Comparison of ENCODE assay signal across 1 cellular context in the genomic region with DNA sequence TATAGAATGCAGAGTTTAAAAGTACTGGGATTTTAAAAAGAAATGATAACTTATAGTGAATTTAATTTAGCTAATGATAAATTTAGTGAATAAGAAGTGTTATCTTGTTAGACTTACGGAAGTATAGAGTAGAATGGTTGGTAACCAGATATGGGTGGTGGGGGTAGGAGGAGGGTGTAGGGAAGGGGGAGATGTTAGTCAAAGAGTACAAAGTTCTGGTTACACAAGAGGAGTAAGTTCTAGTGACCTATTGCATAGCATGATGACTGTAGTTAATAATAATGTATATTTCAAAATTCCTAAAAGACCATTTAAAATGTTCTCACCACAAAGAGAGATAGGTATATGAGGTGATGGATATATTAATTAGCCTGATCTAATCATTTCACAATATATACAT.
A peak's percentile ranks its signal among the peaks of the same experiment; 100 is the strongest.
TF ChIP-seq lines count a peak whose summit lies in the region.

No MANE protein-coding gene starts in this region.

TF ChIP-seq in liver, 16 proteins besides CTCF, POLR2A, EP300 and RAD21 (continued from another document):
- TF ChIP-seq, protein P1, sequence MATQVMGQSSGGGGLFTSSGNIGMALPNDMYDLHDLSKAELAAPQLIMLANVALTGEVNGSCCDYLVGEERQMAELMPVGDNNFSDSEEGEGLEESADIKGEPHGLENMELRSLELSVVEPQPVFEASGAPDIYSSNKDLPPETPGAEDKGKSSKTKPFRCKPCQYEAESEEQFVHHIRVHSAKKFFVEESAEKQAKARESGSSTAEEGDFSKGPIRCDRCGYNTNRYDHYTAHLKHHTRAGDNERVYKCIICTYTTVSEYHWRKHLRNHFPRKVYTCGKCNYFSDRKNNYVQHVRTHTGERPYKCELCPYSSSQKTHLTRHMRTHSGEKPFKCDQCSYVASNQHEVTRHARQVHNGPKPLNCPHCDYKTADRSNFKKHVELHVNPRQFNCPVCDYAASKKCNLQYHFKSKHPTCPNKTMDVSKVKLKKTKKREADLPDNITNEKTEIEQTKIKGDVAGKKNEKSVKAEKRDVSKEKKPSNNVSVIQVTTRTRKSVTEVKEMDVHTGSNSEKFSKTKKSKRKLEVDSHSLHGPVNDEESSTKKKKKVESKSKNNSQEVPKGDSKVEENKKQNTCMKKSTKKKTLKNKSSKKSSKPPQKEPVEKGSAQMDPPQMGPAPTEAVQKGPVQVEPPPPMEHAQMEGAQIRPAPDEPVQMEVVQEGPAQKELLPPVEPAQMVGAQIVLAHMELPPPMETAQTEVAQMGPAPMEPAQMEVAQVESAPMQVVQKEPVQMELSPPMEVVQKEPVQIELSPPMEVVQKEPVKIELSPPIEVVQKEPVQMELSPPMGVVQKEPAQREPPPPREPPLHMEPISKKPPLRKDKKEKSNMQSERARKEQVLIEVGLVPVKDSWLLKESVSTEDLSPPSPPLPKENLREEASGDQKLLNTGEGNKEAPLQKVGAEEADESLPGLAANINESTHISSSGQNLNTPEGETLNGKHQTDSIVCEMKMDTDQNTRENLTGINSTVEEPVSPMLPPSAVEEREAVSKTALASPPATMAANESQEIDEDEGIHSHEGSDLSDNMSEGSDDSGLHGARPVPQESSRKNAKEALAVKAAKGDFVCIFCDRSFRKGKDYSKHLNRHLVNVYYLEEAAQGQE (IDR thresholded peaks at IDR 0.05), result no peak
- TF ChIP-seq JUND (IDR thresholded peaks at IDR 0.05) (peak in 1 of 2 donors; percentile 22), SP1 (IDR thresholded peaks at IDR 0.05) (peak; percentile 33)
- TF ChIP-seq, protein P2, sequence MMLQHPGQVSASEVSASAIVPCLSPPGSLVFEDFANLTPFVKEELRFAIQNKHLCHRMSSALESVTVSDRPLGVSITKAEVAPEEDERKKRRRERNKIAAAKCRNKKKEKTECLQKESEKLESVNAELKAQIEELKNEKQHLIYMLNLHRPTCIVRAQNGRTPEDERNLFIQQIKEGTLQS (IDR thresholded peaks at IDR 0.05), result no peak
